ENCODE assay signal across 26 cellular contexts in the genomic region with DNA sequence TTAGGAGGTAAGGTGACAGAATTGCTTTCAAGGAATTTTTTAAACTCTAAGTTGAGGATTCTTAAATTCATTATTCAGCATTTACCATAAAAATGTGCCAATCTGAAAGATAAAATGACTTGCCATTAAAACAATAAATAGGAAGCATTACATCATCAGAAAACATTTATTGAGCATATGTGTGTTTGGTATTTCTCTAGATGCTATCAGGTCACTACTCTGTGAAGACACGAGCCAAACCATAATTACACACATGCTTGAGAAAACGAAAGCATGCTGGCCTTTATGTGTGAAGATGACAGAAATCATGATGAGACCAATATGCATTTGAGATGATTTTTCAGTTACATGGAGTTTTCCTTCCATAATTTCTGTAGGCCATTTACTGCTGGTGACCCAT. TPM values are rescaled to one million over a fixed set of nuclear protein-coding genes. Genes with fewer than 3 reads are reported as not detected.
DNase-seq lines count a peak whose midpoint lies in the region; ATAC-seq, FAIRE-seq and TF ChIP-seq lines count a peak whose summit lies in the region.
"Had no signal": no experiment of that assay in that cellular context is flagged by ENCODE, and none has a peak within 500 bp of the region (broad histone marks: within the 10 kb centered on the region; RNA-seq: fewer than 3 reads in every experiment).

No MANE protein-coding gene starts in this region.

- H3K4me3 Mint-ChIP-seq in activated T-cell treated with anti-CD3 and anti-CD28 coated beads, Interleukin-2, amount 50 U/mL, for 72 hours, result peak overlapping the region in 1 of 2 donors; percentile 67
- H3K4me3 Mint-ChIP-seq in HFFc6, result peak overlapping the region; percentile 20; the same call in 1 of the 2 replicates
- H3K4me3 Mint-ChIP-seq: neural crest cell; stimulated activated naive CD8-positive, alpha-beta T cell treated with anti-CD3 and anti-CD28 coated beads, Interleukin-15, Interleukin-2, amounts not matched to agents 100 ng/mL and 50 ng/mL, for 24 hours; type B pancreatic cell had no signal

- no peak overlapping the region for H2BK5ac ChIP-seq in trophoblast cell (ENCODE audit: low read depth, low read length, poor library complexity)

- no peaks in the 10 kb centered on the region for H3K79me2 ChIP-seq in GM12878 (ENCODE audit: control insufficient read depth, insufficient read depth, low read length)
- H3K79me2 ChIP-seq in trophoblast cell (ENCODE audit: control insufficient read depth, insufficient read depth, low read length, poor library complexity), result no peaks in the 10 kb centered on the region

- no peaks in the 10 kb centered on the region; the same call in 2 of the 3 replicates for H3K9me3 ChIP-seq in GM12878 (replicated peaks; ENCODE audit: control insufficient read depth, insufficient read depth, low read length)
- H3K9me3 ChIP-seq in trophoblast cell (ENCODE audit: insufficient read depth, low read depth, low read length), result no peaks in the 10 kb centered on the region
- H3K9me3 ChIP-seq: HAP-1, prostate gland had no signal

- SMC1A ChIA-PET in GM12878 (lab: Charles Lee; ENCODE audit: uncharacterized antibody, unreplicated experiment), result interaction anchor here (1.5 to 1.9 kb wide), 4 partner anchors 12 to 100 kb away, joined by 3 to 9 read pairs (median 4); a partner anchor contains a TSS

- TF ChIP-seq RAD21 in GM12878 (IDR thresholded peaks at IDR 0.05; ENCODE audit: insufficient read depth, low read depth, low read length), result no peak

- no peak for TF ChIP-seq CTCF in HFFc6 (IDR thresholded peaks at IDR 0.05)
- no peak for TF ChIP-seq CTCF in GM12878 (IDR thresholded peaks at IDR 0.05 in 2 of 3, conservative IDR thresholded peaks at IDR 0.05 in 1 of 3; ENCODE audit: control insufficient read depth in 2 of 3, extremely low read depth in 1 of 3, insufficient read depth in 1 of 3, low read depth in 3 of 3, low read length in 3 of 3)

- FAIRE-seq in GM12878 (lab: Jason Lieb, UNC), result no peak
- FAIRE-seq: frontal cortex had no signal

- no peak overlapping the region for H2AK5ac ChIP-seq in trophoblast cell (ENCODE audit: low read length)

- H2BK120ac ChIP-seq in trophoblast cell (ENCODE audit: insufficient read depth, low read length, poor library complexity), result no peak overlapping the region

- H3K4me1 Mint-ChIP-seq in activated T-cell treated with anti-CD3 and anti-CD28 coated beads, Interleukin-2, amount 50 U/mL, for 72 hours (ENCODE audit: low read depth), result peaks cover 43% of the 10 kb centered on the region
- peaks cover 10% of the 10 kb centered on the region for H3K4me1 Mint-ChIP-seq in HFFc6 (ENCODE audit: low read depth)
- H3K4me1 Mint-ChIP-seq: neural crest cell had no signal

- no peak overlapping the region for H3K18ac ChIP-seq in trophoblast cell (ENCODE audit: low read length)

- no peak for TF ChIP-seq EP300 in GM12878 (IDR thresholded peaks at IDR 0.05; ENCODE audit: borderline replicate concordance in 1 of 2, control insufficient read depth in 1 of 2, low read depth in 2 of 2, low read length in 2 of 2)

- no peak for DNase-seq in activated T-cell treated with anti-CD3 and anti-CD28 coated beads, Interleukin-2, amount 50 U/mL, for 72 hours
- DNase-seq in activated T-cell treated with anti-CD3 and anti-CD28 coated beads for 4 hours, result no peak
- DNase-seq in HFFc6, result no peak
- DNase-seq in GM12878 (ENCODE audit: low read depth, low spot score), result no peak
- DNase-seq in trophoblast cell, result peak; percentile 25 to 77
- DNase-seq in NCI-H128 (lab: John Stamatoyannopoulos, UW; ENCODE audit: unreplicated experiment), result no peak
- DNase-seq in Right ventricle myocardium superior, result no peak
- DNase-seq: brain microvascular endothelial cell; CD4-positive, alpha-beta memory T cell; hypothalamus; islet precursor cell; NCI-H146; SHP77 treated with DMSO at 0.1 percent for 48 hours had no signal

- no peak overlapping the region for H2BK12ac ChIP-seq in trophoblast cell (ENCODE audit: low read length)

- no peak overlapping the region for H3K9ac ChIP-seq in GM12878 (ENCODE audit: control insufficient read depth, insufficient read depth, low read length)
- no peak overlapping the region for H3K9ac ChIP-seq in trophoblast cell (ENCODE audit: low read length)

- peaks cover 0 to 2% of the 10 kb centered on the region in 2 donors for H3K36me3 Mint-ChIP-seq in activated T-cell treated with anti-CD3 and anti-CD28 coated beads, Interleukin-2, amount 50 U/mL, for 72 hours (ENCODE audit: insufficient read depth in 2 of 2)
- no peaks in the 10 kb centered on the region for H3K36me3 Mint-ChIP-seq in HFFc6 (ENCODE audit: low read depth)
- H3K36me3 Mint-ChIP-seq: CD4-positive, alpha-beta memory T cell; type B pancreatic cell had no signal

- H4K8ac ChIP-seq in trophoblast cell (ENCODE audit: low read depth, low read length), result no peak overlapping the region

- POLR2A ChIA-PET in GM12878 (lab: Charles Lee), result no interaction called here

- CTCF ChIA-PET in GM12878 (lab: Yijun Ruan, JAX), result no interaction called here

- H3K23ac ChIP-seq in trophoblast cell (ENCODE audit: low read length), result no peak overlapping the region

- H4K12ac ChIP-seq in trophoblast cell (ENCODE audit: low read depth, low read length), result no peak overlapping the region

- H3K9me3 Mint-ChIP-seq in activated T-cell treated with anti-CD3 and anti-CD28 coated beads, Interleukin-2, amount 50 U/mL, for 72 hours, result peaks cover 0 to 2% of the 10 kb centered on the region in 2 donors
- H3K9me3 Mint-ChIP-seq in HFFc6, result no peaks in the 10 kb centered on the region

- intact Hi-C loops in GM12878 (cut with micrococcal nuclease; ENCODE audit: unreplicated experiment) (loop anchor here (10.0 kb wide), 1 partner anchor 192 kb away; a partner anchor contains a TSS), Right ventricle myocardium superior (cut with DNase I) (no loop called here)

- H3K4ac ChIP-seq in trophoblast cell (ENCODE audit: low read depth, low read length), result no peak overlapping the region

- RAD21 ChIA-PET in GM12878 (lab: Charles Lee; ENCODE audit: unreplicated experiment), result no interaction called here

- peak overlapping the region; percentile 82 for H3K27ac Mint-ChIP-seq in activated T-cell treated with anti-CD3 and anti-CD28 coated beads, Interleukin-2, amount 50 U/mL, for 72 hours
- H3K27ac Mint-ChIP-seq in HFFc6, result no peak overlapping the region
- H3K27ac Mint-ChIP-seq: stimulated activated naive CD8-positive, alpha-beta T cell treated with anti-CD3 and anti-CD28 coated beads, Interleukin-15, Interleukin-2, amounts not matched to agents 100 ng/mL and 50 ng/mL, for 24 hours; type B pancreatic cell had no signal

- H3K4me2 ChIP-seq in GM12878 (ENCODE audit: control insufficient read depth, insufficient read depth), result no peak overlapping the region
- H3K4me2 ChIP-seq in trophoblast cell (ENCODE audit: low read length), result no peak overlapping the region

- BruUV-seq in GM12878 (replicated peaks; lab: Mats Ljungman, UMichigan), result no TSS peak

- 30% methylated on average over 2 of the region's 2 CpGs for WGBS in GM12878 (ENCODE audit: insufficient coverage, insufficient replicate concordance, low lambda C conversion rate, missing lambda C conversion rate)
- WGBS in trophoblast cell (ENCODE audit: extremely low coverage, insufficient coverage, insufficient read length), result no CpG with 5 or more reads among the region's 2 CpGs

- no peaks in the 10 kb centered on the region for H4K20me1 ChIP-seq in GM12878 (ENCODE audit: control insufficient read depth, insufficient read depth)

- peaks cover 14% of the 10 kb centered on the region for H3K27me3 Mint-ChIP-seq in activated T-cell treated with anti-CD3 and anti-CD28 coated beads, Interleukin-2, amount 50 U/mL, for 72 hours (ENCODE audit: low read depth)
- H3K27me3 Mint-ChIP-seq in HFFc6 (ENCODE audit: insufficient read depth), result peaks cover 14% of the 10 kb centered on the region

- TF ChIP-seq POLR2A in GM12878 (IDR thresholded peaks at IDR 0.05; ENCODE audit: low read depth, low read length), result no peak

- H3K14ac ChIP-seq in trophoblast cell (ENCODE audit: low read length), result no peak overlapping the region

- H3K79me1 ChIP-seq in trophoblast cell (ENCODE audit: low read length), result no peaks in the 10 kb centered on the region

- H3K27me3 ChIP-seq in GM12878 (replicated peaks in 1 of 2; ENCODE audit: control insufficient read depth in 2 of 2, insufficient read depth in 2 of 2, low read length in 1 of 2) (no peaks in the 10 kb centered on the region), trophoblast cell (ENCODE audit: insufficient read depth, low read length) (no peaks in the 10 kb centered on the region)
- H3K27me3 ChIP-seq: brain microvascular endothelial cell had no signal

- ATAC-seq in activated T-cell treated with anti-CD3 and anti-CD28 coated beads, Interleukin-2, amount 50 U/mL, for 72 hours (replicated peaks in 1 of 2), result peak; percentile 47 to 50
- ATAC-seq in GM12878 (peak; percentile 13; the same call in 1 of the 3 replicates), GM21447 (IDR thresholded peaks at IDR 0.05; ENCODE audit: unreplicated experiment) (no peak), Right ventricle myocardium superior (ENCODE audit: poor library complexity) (no peak)

- in situ Hi-C loops in GM12878 (cut with MboI), result no loop called here

- H3K36me3 ChIP-seq in GM12878 (ENCODE audit: control insufficient read depth in 2 of 2, insufficient read depth in 2 of 2, low read length in 1 of 2) (no peaks in the 10 kb centered on the region), trophoblast cell (ENCODE audit: control insufficient read depth in 1 of 2, insufficient read depth in 2 of 2, low read length in 2 of 2) (no peaks in the 10 kb centered on the region)
- H3K36me3 ChIP-seq: brain microvascular endothelial cell, HAP-1, prostate gland had no signal

- H3K4me3 ChIP-seq in GM12878 (no peak overlapping the region), trophoblast cell (ENCODE audit: low read depth, low read length) (no peak overlapping the region)
- H3K4me3 ChIP-seq: coronary artery, HAP-1, prostate gland, skin epidermis had no signal

- peaks cover 25% of the 10 kb centered on the region for H3K4me1 ChIP-seq in GM12878 (ENCODE audit: control insufficient read depth, insufficient read depth, low read length)
- no peaks in the 10 kb centered on the region for H3K4me1 ChIP-seq in trophoblast cell (ENCODE audit: control insufficient read depth in 1 of 2, insufficient read depth in 2 of 2, low read length in 2 of 2)
- H3K4me1 ChIP-seq: prostate gland had no signal

- H3K27ac ChIP-seq in GM12878 (ENCODE audit: control insufficient read depth, insufficient read depth) (no peak overlapping the region), trophoblast cell (ENCODE audit: low read depth, low read length) (no peak overlapping the region)
- H3K27ac ChIP-seq: brain microvascular endothelial cell, coronary artery, prostate gland, skin epidermis had no signal

- H2AFZ ChIP-seq in GM12878 (ENCODE audit: control insufficient read depth, low read depth, low read length) (no peak overlapping the region), trophoblast cell (ENCODE audit: insufficient read depth, low read length, poor library complexity) (no peak overlapping the region)

- H4K91ac ChIP-seq in trophoblast cell (ENCODE audit: low read depth, low read length), result no peak overlapping the region

RNA-seq across cellular contexts. Expression of a gene that starts 12.3 kb away (rescaled TPM):
- total RNA-seq in activated T-cell treated with anti-CD3 and anti-CD28 coated beads, Interleukin-2, amount 50 U/mL, for 72 hours, result 10 to 100 TPM; 14.2 to 26.0 TPM
- not detected for total RNA-seq in HFFc6 (2021; fragmentation: NEBNext Ultra II Directional; extraction: Animal tissue kit (Norgen Biotek cat#: 25700))
- total RNA-seq in GM12878 (2013; cell fraction: nucleolus; rRNA removed), result not detected in 2 replicates
- total RNA-seq in GM12878 (2014; rRNA removed) (not detected in 2 replicates), GM12878 (2014; rRNA removed; fragmentation: Illumina TruSeq; extraction: Trizol) (not detected in 2 replicates), GM12878 (2021) (not detected in 2 replicates), Right ventricle myocardium superior (not detected)
- not detected for polyA plus RNA-seq in GM12878 (2011; ENCODE audit: low read depth)
- polyA plus RNA-seq in GM12878 (2011; rRNA removed) (not detected in 2 replicates), GM12878 (2014; fragmentation: Illumina TruSeq; extraction: Trizol) (not detected in 2 replicates), GM12878 (2014; fragmentation: Nextera tagmentation; extraction: Ambion mirVana) (not detected), GM12878 (2014; rRNA removed) (not detected in 2 replicates), GM12878 (2016; fragmentation: Nextera tagmentation; extraction: Ambion mirVana) (not detected)
- not detected in 2 replicates for polyA plus RNA-seq in GM12878 (2011; cell fraction: cytosol; rRNA removed)
- polyA plus RNA-seq in GM12878 (2011; cell fraction: nucleus; rRNA removed), result not detected in 2 replicates
- polyA plus RNA-seq in GM12878 (2012), result not detected in 2 replicates
- not detected in 2 replicates for polyA minus RNA-seq in GM12878 (2011; rRNA and poly(A)+ RNA removed)
- not detected in 2 replicates for polyA minus RNA-seq in GM12878 (2011; cell fraction: cytosol; rRNA and poly(A)+ RNA removed)
- not detected in 2 replicates for polyA minus RNA-seq in GM12878 (2011; cell fraction: nucleus; rRNA and poly(A)+ RNA removed)
- not detected in 2 replicates for polyA plus RNA-seq in trophoblast cell (2013)
- total RNA-seq: frontal cortex, lower leg skin, mucosa of gallbladder, neural crest cell, OCI-LY7, prostate gland had no signal
- polyA plus RNA-seq: AG04450 had no signal

Comparison
In these comparisons a context has a peak if more than half of its experiments do, and no peak if none do; other contexts are left out.
1. ATAC-seq: peak in activated T-cell treated with anti-CD3 and anti-CD28 coated beads, Interleukin-2, amount 50 U/mL, for 72 hours (2 of 2) and GM12878 (single experiment); none in GM21447 (single experiment) and Right ventricle myocardium superior (single experiment).
2. DNase-seq: peak in trophoblast cell (2 of 2); none in activated T-cell treated with anti-CD3 and anti-CD28 coated beads, Interleukin-2, amount 50 U/mL, for 72 hours (0 of 2), activated T-cell treated with anti-CD3 and anti-CD28 coated beads for 4 hours (single experiment), HFFc6 (single experiment), GM12878 (single experiment), NCI-H128 (single experiment) and Right ventricle myocardium superior (single experiment).
3. RNA of a gene that starts 12.3 kb away (total RNA-seq): 14.2 to 26.0 TPM in activated T-cell treated with anti-CD3 and anti-CD28 coated beads, Interleukin-2, amount 50 U/mL, for 72 hours; not detected in HFFc6, not detected in GM12878 and not detected in Right ventricle myocardium superior (single experiment); every median in the first group is over 10 times any median in the second.